ENCODE assay signal across 8 cellular contexts in the genomic region with DNA sequence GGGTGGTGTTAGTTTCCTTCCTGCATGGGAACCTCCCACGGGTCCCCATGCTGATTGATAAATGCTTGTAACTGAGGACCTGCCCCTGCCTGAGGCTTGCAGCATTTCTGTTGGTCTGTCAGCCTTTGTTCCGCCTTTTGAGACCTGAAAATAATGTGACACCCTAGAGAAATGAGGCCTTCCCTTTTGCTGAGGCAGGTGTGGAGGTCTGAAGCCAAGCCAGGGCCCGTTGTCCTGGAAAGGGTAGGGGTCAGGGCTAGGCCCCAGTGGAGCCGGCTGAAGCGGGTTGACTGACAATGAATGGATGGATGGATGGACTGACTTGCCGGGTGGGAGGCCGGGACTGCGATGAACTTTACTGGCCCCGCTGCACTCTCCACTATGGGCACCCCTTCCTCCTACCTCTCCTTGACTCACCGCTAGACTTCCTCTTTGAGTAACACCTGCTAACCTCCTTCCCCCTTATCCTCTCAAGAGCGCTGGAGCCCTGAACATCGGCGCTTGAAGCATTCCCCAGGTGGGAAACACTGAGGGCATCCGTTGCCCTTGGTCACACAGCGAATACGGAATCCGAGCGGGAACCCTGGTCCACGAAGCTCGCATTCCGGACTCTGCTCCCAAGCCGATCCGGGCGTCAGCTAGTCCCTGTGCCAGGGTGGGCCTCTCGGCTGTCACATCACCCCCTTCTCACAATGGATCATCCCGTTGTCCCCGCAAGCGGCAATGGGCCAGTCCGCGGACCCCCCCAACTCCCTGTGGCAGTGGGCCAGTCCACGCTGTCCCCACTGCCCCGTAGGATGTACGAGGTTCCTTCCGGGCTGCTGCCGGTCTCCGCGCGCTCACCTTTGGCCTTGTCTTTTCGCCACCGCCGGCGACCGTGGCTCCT. TPM values are rescaled to one million over a fixed set of nuclear protein-coding genes. Genes with fewer than 3 reads are reported as not detected.
DNase-seq lines count a peak whose midpoint lies in the region; ATAC-seq, FAIRE-seq and TF ChIP-seq lines count a peak whose summit lies in the region.

No MANE protein-coding gene starts in this region.

- H3K4me1 Mint-ChIP-seq in natural killer cell treated with Interleukin-12 subunit alpha and Interleukin-12 subunit beta and Interleukin-15 and Interleukin-18, amount 100 ng/mL, for 72 hours (ENCODE audit: low read depth in 2 of 2) = peaks cover 36 to 38% of the 10 kb centered on the region in 2 donors

- CTCF ChIA-PET in HEK293T (lab: Yijun Ruan, JAX) = interaction anchor here (0.8 to 2.7 kb wide), 4 partner anchors 11 to 18 kb away, joined by 3 to 8 read pairs (median 6); no protein-coding TSS in a partner anchor

- DNase-seq in GM12891 (ENCODE audit: insufficient read length, low spot score) (no peak), HEK293T (ENCODE audit: extremely low spot score) (no peak), NCI-H146 treated with DMSO at 0.1 percent for 48 hours (lab: John Stamatoyannopoulos, UW; ENCODE audit: unreplicated experiment) (peak; percentile 41), activated T-cell treated with anti-CD3 and anti-CD28 coated beads for 1 hour (ENCODE audit: low read depth) (peak; percentile 39), suprapubic skin (ENCODE audit: low spot score in 2 of 2) (no peak), D341Med (ENCODE audit: low spot score) (no peak)
- no peak for DNase-seq in natural killer cell treated with Interleukin-12 subunit alpha and Interleukin-12 subunit beta and Interleukin-15 and Interleukin-18, amount 100 ng/mL, for 72 hours (ENCODE audit: low spot score)

- H3K9me3 ChIP-seq in suprapubic skin = no peaks in the 10 kb centered on the region

- peak overlapping the region; percentile 85 to 95 for H3K27ac Mint-ChIP-seq in natural killer cell treated with Interleukin-12 subunit alpha and Interleukin-12 subunit beta and Interleukin-15 and Interleukin-18, amount 100 ng/mL, for 72 hours

- peaks cover 14% of the 10 kb centered on the region for H3K27me3 ChIP-seq in suprapubic skin

- no peaks in the 10 kb centered on the region for H3K36me3 ChIP-seq in suprapubic skin

- peak overlapping the region; percentile 92 for H3K4me3 Mint-ChIP-seq in natural killer cell treated with Interleukin-12 subunit alpha and Interleukin-12 subunit beta and Interleukin-15 and Interleukin-18, amount 100 ng/mL, for 72 hours

- FAIRE-seq in GM12891 (lab: Jason Lieb, UNC) = peak; percentile 93

- POLR2A ChIA-PET in HEK293T (lab: Yijun Ruan, JAX) = interaction anchor here (0.6 to 2.6 kb wide), 7 partner anchors 11 to 44 kb away, joined by 3 to 13 read pairs (median 3); no protein-coding TSS in a partner anchor

- no peak for TF ChIP-seq CTCF in suprapubic skin (IDR thresholded peaks at IDR 0.05)

- no peaks in the 10 kb centered on the region for H3K9me3 Mint-ChIP-seq in natural killer cell treated with Interleukin-12 subunit alpha and Interleukin-12 subunit beta and Interleukin-15 and Interleukin-18, amount 100 ng/mL, for 72 hours

- WGBS in suprapubic skin = 12% methylated on average over 29 of the region's 43 CpGs

- ATAC-seq in esophagus mucosa = peak; percentile 42
- ATAC-seq in natural killer cell treated with Interleukin-12 subunit alpha and Interleukin-12 subunit beta and Interleukin-15 and Interleukin-18, amount 100 ng/mL, for 72 hours = peak; percentile 68 to 69

- H3K36me3 Mint-ChIP-seq in natural killer cell treated with Interleukin-12 subunit alpha and Interleukin-12 subunit beta and Interleukin-15 and Interleukin-18, amount 100 ng/mL, for 72 hours = no peaks in the 10 kb centered on the region

- peaks cover 53% of the 10 kb centered on the region for H3K4me1 ChIP-seq in suprapubic skin

- H3K27me3 Mint-ChIP-seq in natural killer cell treated with Interleukin-12 subunit alpha and Interleukin-12 subunit beta and Interleukin-15 and Interleukin-18, amount 100 ng/mL, for 72 hours = no peaks in the 10 kb centered on the region

- H3K4me3 ChIP-seq in suprapubic skin = peak overlapping the region; percentile 57

- TF ChIP-seq EP300 in suprapubic skin (IDR thresholded peaks at IDR 0.05) = no peak

- TF ChIP-seq POLR2A in GM12891 (IDR thresholded peaks at IDR 0.05; ENCODE audit: low read depth, low read length) (no peak), suprapubic skin (IDR thresholded peaks at IDR 0.05) (no peak)

- H3K27ac ChIP-seq in suprapubic skin = peak overlapping the region; percentile 44

TF ChIP-seq in GM12891, 5 proteins besides CTCF, POLR2A, EP300 and RAD21:
- TF ChIP-seq SPI1 (IDR thresholded peaks at IDR 0.05; ENCODE audit: low read depth, low read length) = peak; percentile 80
- TF ChIP-seq POLR2AphosphoS5 (IDR thresholded peaks at IDR 0.05; ENCODE audit: low read depth, low read length) = no peak

TF ChIP-seq in HEK293T, 16 proteins besides CTCF, POLR2A, EP300 and RAD21:
- TF ChIP-seq BHLHE40 (IDR thresholded peaks at IDR 0.05; ENCODE audit: borderline replicate concordance) = peak; percentile 45; the same call in 1 of the 2 replicates
- no peak for TF ChIP-seq SP1 (IDR thresholded peaks at IDR 0.05)

RNA-seq across cellular contexts. Expression of gene LIPE, which starts 4.4 kb away (rescaled TPM):
- polyA plus RNA-seq in GM12891 (2012; ENCODE audit: low read depth, missing spikeins) = 6.7 TPM
- 10.8 TPM for total RNA-seq in esophagus mucosa
- 10 to 100 TPM; 25.1 to 31.5 TPM for total RNA-seq in natural killer cell treated with Interleukin-12 subunit alpha and Interleukin-12 subunit beta and Interleukin-15 and Interleukin-18, amount 100 ng/mL, for 72 hours
- 10 to 100 TPM; 33.9 to 82.6 (median 51.5) TPM for total RNA-seq in suprapubic skin

RNA-seq across cellular contexts. Expression of gene CXCL17, which starts 19.9 kb away (rescaled TPM):
- polyA plus RNA-seq in GM12891 (2012; ENCODE audit: low read depth, missing spikeins) = not detected
- 38.6 TPM for total RNA-seq in esophagus mucosa
- not detected for total RNA-seq in natural killer cell treated with Interleukin-12 subunit alpha and Interleukin-12 subunit beta and Interleukin-15 and Interleukin-18, amount 100 ng/mL, for 72 hours
- total RNA-seq in suprapubic skin = under 1 TPM in 1 of 4 donors, not detected in 3; 0.55 TPM

RNA-seq across cellular contexts. Expression of gene CNFN, which starts 32.7 kb away (rescaled TPM):
- polyA plus RNA-seq in GM12891 (2012; ENCODE audit: low read depth, missing spikeins) = not detected
- total RNA-seq in esophagus mucosa = 1,078 TPM
- total RNA-seq in natural killer cell treated with Interleukin-12 subunit alpha and Interleukin-12 subunit beta and Interleukin-15 and Interleukin-18, amount 100 ng/mL, for 72 hours = not detected
- 100 to 1,000 TPM in 3 of 4 donors, 10 to 100 TPM in 1; 52.9 to 364 (median 353) TPM for total RNA-seq in suprapubic skin

Comparison
In these comparisons a context has a peak if more than half of its experiments do, and no peak if none do; other contexts are left out.
1. DNase-seq: peak in NCI-H146 treated with DMSO at 0.1 percent for 48 hours (single experiment) and activated T-cell treated with anti-CD3 and anti-CD28 coated beads for 1 hour (single experiment); none in GM12891 (single experiment), HEK293T (single experiment), natural killer cell treated with Interleukin-12 subunit alpha and Interleukin-12 subunit beta and Interleukin-15 and Interleukin-18, amount 100 ng/mL, for 72 hours (single experiment), suprapubic skin (0 of 2) and D341Med (single experiment).
2. RNA of gene CXCL17, which starts 19.9 kb away (total RNA-seq): 38.6 TPM in esophagus mucosa (single experiment); 0.55 TPM in suprapubic skin and not detected in natural killer cell treated with Interleukin-12 subunit alpha and Interleukin-12 subunit beta and Interleukin-15 and Interleukin-18, amount 100 ng/mL, for 72 hours; every median in the first group is over 10 times any median in the second.
3. RNA of gene CNFN, which starts 32.7 kb away (total RNA-seq): 1,078 TPM in esophagus mucosa (single experiment) and 52.9 to 364 TPM in suprapubic skin; not detected in natural killer cell treated with Interleukin-12 subunit alpha and Interleukin-12 subunit beta and Interleukin-15 and Interleukin-18, amount 100 ng/mL, for 72 hours; every median in the first group is over 10 times any median in the second.